Comparison of ENCODE assay signal across 18 cellular contexts in the genomic region with DNA sequence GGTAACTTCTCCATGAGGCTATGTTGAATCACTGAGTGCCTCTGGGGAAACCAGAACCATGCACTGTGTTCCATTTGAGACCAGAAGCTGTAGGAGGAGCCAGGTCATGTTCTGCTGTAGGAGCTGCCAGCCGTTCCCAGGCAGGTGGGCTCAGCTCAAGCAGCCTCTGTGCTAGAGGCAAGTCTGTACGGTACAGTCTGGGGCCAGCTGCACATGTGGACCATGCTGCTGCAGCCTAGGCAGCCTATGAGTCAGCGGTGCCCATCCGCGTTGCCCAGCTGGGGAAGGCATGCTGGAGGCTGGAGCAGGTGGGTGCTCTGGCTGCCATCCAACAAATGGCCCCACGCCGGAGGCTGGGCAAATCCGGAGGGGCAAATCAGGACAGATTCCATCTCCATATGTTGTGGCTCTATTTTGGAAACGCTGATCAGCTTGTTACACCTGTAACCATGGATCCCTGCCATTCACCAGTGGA. TPM values are rescaled to one million over a fixed set of nuclear protein-coding genes. Genes with fewer than 3 reads are reported as not detected.
DNase-seq lines count a peak whose midpoint lies in the region; ATAC-seq, FAIRE-seq and TF ChIP-seq lines count a peak whose summit lies in the region.
"Had no signal": no experiment of that assay in that cellular context is flagged by ENCODE, and none has a peak within 500 bp of the region (broad histone marks: within the 10 kb centered on the region; RNA-seq: fewer than 3 reads in every experiment).

No MANE protein-coding gene starts in this region.

- FAIRE-seq in urothelium cell line (lab: Jason Lieb, UNC) (peak; percentile 70), pancreas (lab: Jason Lieb, UNC) (no peak)
- FAIRE-seq: GM12892 had no signal

- TF ChIP-seq CTCF in right atrium auricular region (IDR thresholded peaks at IDR 0.05) (no peak), coronary artery (IDR thresholded peaks at IDR 0.05) (no peak), pancreas (IDR thresholded peaks at IDR 0.05) (no peak)

- intact Hi-C loops in Right ventricle myocardium superior (cut with DNase I) (loop anchor here (10.0 kb wide), 1 partner anchor 235 kb away; no protein-coding TSS in a partner anchor), pancreas (cut with DNase I) (no loop called here)

- no peak overlapping the region for H3K27ac ChIP-seq in right atrium auricular region
- H3K27ac ChIP-seq in coronary artery: no peak overlapping the region
- H3K27ac ChIP-seq in pancreas: no peak overlapping the region
- H3K27ac ChIP-seq: gastroesophageal sphincter, prostate gland had no signal

- no peaks in the 10 kb centered on the region for H3K9me3 ChIP-seq in right atrium auricular region
- no peaks in the 10 kb centered on the region for H3K9me3 ChIP-seq in pancreas
- H3K9me3 ChIP-seq: gastroesophageal sphincter, prostate gland had no signal

- H3K36me3 ChIP-seq in right atrium auricular region (no peaks in the 10 kb centered on the region), pancreas (no peaks in the 10 kb centered on the region)
- H3K36me3 ChIP-seq: gastroesophageal sphincter, prostate gland had no signal

- H3K4me3 ChIP-seq in right atrium auricular region: no peak overlapping the region
- no peak overlapping the region for H3K4me3 ChIP-seq in coronary artery
- H3K4me3 ChIP-seq in pancreas: no peak overlapping the region
- H3K4me3 ChIP-seq: gastroesophageal sphincter, prostate gland had no signal

- ATAC-seq in Right ventricle myocardium superior (ENCODE audit: poor library complexity): peak; percentile 38
- no peak for ATAC-seq in pancreas
- ATAC-seq: activated CD8-positive, alpha-beta T cell treated with anti-CD3 and anti-CD28 coated beads, Interleukin-2, amount 10 ng/mL, durations not matched to agents 7 days and 5 days; gastroesophageal sphincter had no signal

- DNase-seq in Right ventricle myocardium superior: no peak
- no peak for DNase-seq in right atrium auricular region (ENCODE audit: low spot score)
- peak; percentile 32 for DNase-seq in NCI-H510A treated with DMSO at 0.1 percent for 48 hours (lab: John Stamatoyannopoulos, UW)
- DNase-seq in coronary artery (ENCODE audit: low spot score): peak; percentile 59
- peak; percentile 66 for DNase-seq in urothelium cell line (ENCODE audit: low spot score)
- DNase-seq in pancreas: no peak
- no peak for DNase-seq in globus pallidus (ENCODE audit: low spot score)
- DNase-seq in HPDE6-E6E7 (ENCODE audit: extremely low spot score): no peak
- DNase-seq: activated CD8-positive, alpha-beta T cell treated with anti-CD3 and anti-CD28 coated beads, Interleukin-2, amount 10 ng/mL, durations not matched to agents 7 days and 5 days; activated effector memory CD4-positive, alpha-beta T cell treated with anti-CD3 and anti-CD28 coated beads, Interleukin-2, amount 50 U/mL, for 16 hours; effector memory CD4-positive, alpha-beta T cell; IMR-90; midbrain; NCI-H187; stimulated activated CD4-positive, alpha-beta T cell treated with anti-CD3 and anti-CD28 coated beads, Interleukin-2, amount 100 ng/mL, for 24 hours had no signal

- peaks cover 0 to under 1% of the 10 kb centered on the region in 2 donors for H3K4me1 ChIP-seq in right atrium auricular region
- no peaks in the 10 kb centered on the region for H3K4me1 ChIP-seq in pancreas
- H3K4me1 ChIP-seq: gastroesophageal sphincter, prostate gland had no signal

- H3K27me3 ChIP-seq in right atrium auricular region (no peaks in the 10 kb centered on the region), pancreas (no peaks in the 10 kb centered on the region)

- WGBS in pancreas, 2 donors: 59 to 61% methylated on average over 9 of the region's 9 CpGs

RNA-seq across cellular contexts. Expression of a gene that starts 22.0 kb away (rescaled TPM):
- total RNA-seq in Right ventricle myocardium superior (not detected), right atrium auricular region (under 1 TPM; 0.30 to 0.94 TPM), pancreas (1 to 10 TPM in 1 of 6 donors, under 1 TPM in 5; 0.08 to 1.3 (median 0.33) TPM)
- 10 to 100 TPM in 1 of 2 donors, 1 to 10 TPM in 1; 4.2 to 15.8 TPM for polyA plus RNA-seq in pancreas
- total RNA-seq: activated CD8-positive, alpha-beta T cell treated with anti-CD3 and anti-CD28 coated beads, Interleukin-2, amount 10 ng/mL, durations not matched to agents 7 days and 5 days had no signal

Comparison
In these comparisons a context has a peak if more than half of its experiments do, and no peak if none do; other contexts are left out.
1. DNase-seq: peak in NCI-H510A treated with DMSO at 0.1 percent for 48 hours (single experiment), coronary artery (single experiment) and urothelium cell line (single experiment); none in Right ventricle myocardium superior (single experiment), right atrium auricular region (single experiment), pancreas (0 of 6), globus pallidus (single experiment) and HPDE6-E6E7 (single experiment).